In the genomic region with DNA sequence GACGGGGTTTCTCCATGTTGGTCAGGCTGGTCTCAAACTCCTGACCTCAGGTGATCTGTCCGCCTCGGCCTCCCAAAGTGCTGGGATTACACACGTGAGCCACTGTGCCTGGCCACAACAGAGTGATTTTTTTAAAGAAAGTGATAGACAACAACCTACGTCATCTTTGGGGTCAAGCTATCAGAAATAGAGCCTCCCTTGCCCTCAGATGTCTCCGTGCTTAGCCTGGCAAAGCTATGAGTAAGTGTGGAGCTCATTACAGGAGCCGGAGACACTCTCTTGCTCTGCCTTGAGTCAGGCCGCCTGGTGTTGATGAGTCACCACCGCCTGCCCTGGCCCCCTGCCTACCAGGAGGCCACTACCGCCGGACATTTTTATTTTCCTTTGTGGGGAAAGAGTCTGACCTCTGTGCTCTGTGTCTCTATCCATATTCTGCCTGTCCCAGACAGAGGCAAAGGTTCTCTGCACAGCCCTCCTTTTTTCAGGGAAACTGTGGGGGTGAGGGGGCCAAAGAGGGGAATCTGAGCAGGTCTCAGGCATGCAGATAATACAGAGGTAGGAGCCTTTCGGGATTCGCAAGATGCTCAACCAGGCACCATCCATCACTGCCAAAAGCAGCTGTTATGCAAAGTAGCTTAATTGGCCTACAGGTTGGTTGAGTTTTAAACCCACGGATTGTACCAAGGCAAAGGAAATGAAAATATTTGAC, we compare ENCODE assay signal across 8 cellular contexts.
DNase-seq lines count a peak whose midpoint lies in the region; ATAC-seq, FAIRE-seq and TF ChIP-seq lines count a peak whose summit lies in the region.

No MANE protein-coding gene starts in this region.

- H3K27me3 Mint-ChIP-seq in activated naive CD4-positive, alpha-beta T cell treated with anti-CD3 and anti-CD28 coated beads, Interleukin-2, amount 10 ng/mL, durations not matched to agents 7 days and 5 days = peaks cover 19% of the 10 kb centered on the region

- H3K9me3 Mint-ChIP-seq in activated naive CD4-positive, alpha-beta T cell treated with anti-CD3 and anti-CD28 coated beads, Interleukin-2, amount 10 ng/mL, durations not matched to agents 7 days and 5 days = no peaks in the 10 kb centered on the region

- H3K36me3 Mint-ChIP-seq in activated naive CD4-positive, alpha-beta T cell treated with anti-CD3 and anti-CD28 coated beads, Interleukin-2, amount 10 ng/mL, durations not matched to agents 7 days and 5 days = no peaks in the 10 kb centered on the region

- no peaks in the 10 kb centered on the region for H3K9me2 ChIP-seq in SK-N-SH

- in situ Hi-C loops in KBM-7 (cut with MboI; ENCODE audit: low pct_unique_long_range_greater_than_20kb, low sequenced_read_pairs) = no loop called here

- no peak for TF ChIP-seq RAD21 in SK-N-SH (IDR thresholded peaks at IDR 0.05; ENCODE audit: low read length)

- CTCF ChIA-PET in SK-N-SH (lab: Yijun Ruan, JAX) = interaction anchor here (1.0 kb wide), 1 partner anchor 15 kb away, joined by 3 read pairs; no protein-coding TSS in a partner anchor
- CTCF ChIA-PET in activated naive CD4-positive, alpha-beta T cell treated with anti-CD3 and anti-CD28 coated beads, Interleukin-2, amount 10 ng/mL, durations not matched to agents 7 days and 5 days (lab: Charles Lee) = no interaction called here

- H3F3A ChIP-seq in SK-N-SH (replicated peaks; ENCODE audit: insufficient read depth) = no peaks in the 10 kb centered on the region

- H3K36me3 ChIP-seq in SK-N-SH (replicated peaks in 1 of 2; ENCODE audit: control insufficient read depth in 1 of 2, insufficient read depth in 2 of 2, low read length in 1 of 2) = no peaks in the 10 kb centered on the region

- H3K4me3 ChIP-seq in HFF-Myc (replicated peaks; ENCODE audit: low read depth, low read length) = no peak overlapping the region
- H3K4me3 ChIP-seq in SK-N-SH (ENCODE audit: low read depth in 2 of 2, low read length in 1 of 2) = no peak overlapping the region
- H3K4me3 ChIP-seq in foreskin fibroblast (ENCODE audit: low read depth in 1 of 2, low read length in 2 of 2) = no peak overlapping the region

- H3K27ac ChIP-seq in SK-N-SH (ENCODE audit: low read depth in 2 of 2, low read length in 1 of 2) = peak overlapping the region; percentile 37 to 69; a peak in 3 of 4 replicates

- DNase-seq in HFF-Myc (ENCODE audit: extremely low read depth, low read depth) (peak; percentile 82), SK-N-SH (no peak), foreskin fibroblast (peak; percentile 95 to 97), pons (ENCODE audit: low spot score) (peak; percentile 44), KBM-7 (no peak), GM19239 (ENCODE audit: insufficient read length, low spot score) (no peak)
- no peak for DNase-seq in activated naive CD4-positive, alpha-beta T cell treated with anti-CD3 and anti-CD28 coated beads, Interleukin-2, amount 10 ng/mL, durations not matched to agents 7 days and 5 days

- no peak overlapping the region for H3K4me3 Mint-ChIP-seq in activated naive CD4-positive, alpha-beta T cell treated with anti-CD3 and anti-CD28 coated beads, Interleukin-2, amount 10 ng/mL, durations not matched to agents 7 days and 5 days

- no peak overlapping the region; the same call in 1 of the 2 replicates for H3K9ac ChIP-seq in SK-N-SH

- peak overlapping the region; percentile 85 for H2AFZ ChIP-seq in SK-N-SH (ENCODE audit: low read depth)

- no peaks in the 10 kb centered on the region for H3K79me2 ChIP-seq in SK-N-SH (ENCODE audit: insufficient read depth)

- TF ChIP-seq CTCF in HFF-Myc (IDR thresholded peaks at IDR 0.05; ENCODE audit: low read depth, low read length, missing control alignments) (no peak), SK-N-SH (IDR thresholded peaks at IDR 0.05) (no peak), foreskin fibroblast (IDR thresholded peaks at IDR 0.05; ENCODE audit: low read depth, low read length) (no peak)

- no peaks in the 10 kb centered on the region for H3K4me1 Mint-ChIP-seq in activated naive CD4-positive, alpha-beta T cell treated with anti-CD3 and anti-CD28 coated beads, Interleukin-2, amount 10 ng/mL, durations not matched to agents 7 days and 5 days

- peak overlapping the region; percentile 46; the same call in 1 of the 2 replicates for H3K4me2 ChIP-seq in SK-N-SH

- 30% methylated on average over 14 of the region's 14 CpGs for WGBS in SK-N-SH (ENCODE audit: low lambda C conversion rate)

- H3K27ac Mint-ChIP-seq in activated naive CD4-positive, alpha-beta T cell treated with anti-CD3 and anti-CD28 coated beads, Interleukin-2, amount 10 ng/mL, durations not matched to agents 7 days and 5 days = no peak overlapping the region

- TF ChIP-seq EP300 in SK-N-SH (IDR thresholded peaks at IDR 0.05; ENCODE audit: borderline replicate concordance in 1 of 2, low read depth in 1 of 2, low read length in 1 of 2) = peak; percentile 16 to 66; a peak in 1 of 4 replicates

- POLR2A ChIA-PET in SK-N-SH (lab: Yijun Ruan, JAX) = interaction anchor here (0.6 kb wide), 1 partner anchor 121 kb away, joined by 3 read pairs; no protein-coding TSS in a partner anchor

- no peaks in the 10 kb centered on the region for H4K20me1 ChIP-seq in SK-N-SH (ENCODE audit: insufficient read depth)

- H3K27me3 ChIP-seq in SK-N-SH (ENCODE audit: insufficient read depth) = no peaks in the 10 kb centered on the region

- no peak for ATAC-seq in HG02623 (IDR thresholded peaks at IDR 0.05; ENCODE audit: unreplicated experiment)

- FAIRE-seq in GM19239 (lab: Jason Lieb, UNC) = no peak

- peaks cover 9 to 19% of the 10 kb centered on the region in 2 experiments; a peak in 2 of 4 replicates for H3K4me1 ChIP-seq in SK-N-SH (ENCODE audit: control insufficient read depth in 1 of 2, insufficient read depth in 2 of 2, low read depth in 1 of 2, low read length in 1 of 2)

- H3K9me3 ChIP-seq in SK-N-SH = no peaks in the 10 kb centered on the region

TF ChIP-seq in SK-N-SH, 30 proteins besides CTCF, POLR2A, EP300 and RAD21:
- TF ChIP-seq ZBTB33 (IDR thresholded peaks at IDR 0.05; ENCODE audit: borderline replicate concordance, low read depth) = no peak
- TF ChIP-seq, protein P1, sequence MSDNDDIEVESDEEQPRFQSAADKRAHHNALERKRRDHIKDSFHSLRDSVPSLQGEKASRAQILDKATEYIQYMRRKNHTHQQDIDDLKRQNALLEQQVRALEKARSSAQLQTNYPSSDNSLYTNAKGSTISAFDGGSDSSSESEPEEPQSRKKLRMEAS (IDR thresholded peaks at IDR 0.05; ENCODE audit: low read depth) = peak; percentile 75; the same call in 1 of the 2 replicates
- peak; percentile 42; the same call in 1 of the 2 replicates for TF ChIP-seq MEF2A (IDR thresholded peaks at IDR 0.05; ENCODE audit: borderline replicate concordance, low read depth)
- TF ChIP-seq USF1 (IDR thresholded peaks at IDR 0.05; ENCODE audit: borderline replicate concordance, low read depth) = 0 out of 2 replicates have a peak, but pooled peaks have one; percentile 12
- peak; percentile 24; the same call in 1 of the 2 replicates for TF ChIP-seq PBX3 (IDR thresholded peaks at IDR 0.05)
- peak; percentile 87 for TF ChIP-seq NFIC (IDR thresholded peaks at IDR 0.05; ENCODE audit: borderline replicate concordance)
- peak; percentile 72; the same call in 1 of the 2 replicates for TF ChIP-seq RXRA (IDR thresholded peaks at IDR 0.05; ENCODE audit: borderline replicate concordance, low read depth)
- 0 out of 2 replicates have a peak, but pooled peaks have one; percentile 48 for TF ChIP-seq RFX5 (IDR thresholded peaks at IDR 0.05; ENCODE audit: low read length)
- TF ChIP-seq SIN3A (IDR thresholded peaks at IDR 0.05; ENCODE audit: borderline replicate concordance, low read depth, low read length) = no peak
- no peak for TF ChIP-seq EZH2phosphoT487 (IDR thresholded peaks at IDR 0.05; ENCODE audit: borderline replicate concordance, low read depth)
- TF ChIP-seq POLR2AphosphoS5 (IDR thresholded peaks at IDR 0.05; ENCODE audit: low read depth, low read length) = 0 out of 2 replicates have a peak, but pooled peaks have one; percentile 15
- peak; percentile 76 for TF ChIP-seq TCF12 (IDR thresholded peaks at IDR 0.05)
- peak; percentile 93 for TF ChIP-seq JUND (IDR thresholded peaks at IDR 0.05)
- TF ChIP-seq FOSL2 (IDR thresholded peaks at IDR 0.05; ENCODE audit: borderline replicate concordance, low read depth) = peak; percentile 96
- TF ChIP-seq ELF1 (IDR thresholded peaks at IDR 0.05) = no peak
- peak; percentile 69; the same call in 1 of the 2 replicates for TF ChIP-seq YY1 (IDR thresholded peaks at IDR 0.05; ENCODE audit: low read depth)

Comparison
In these comparisons a context has a peak if more than half of its experiments do, and no peak if none do; other contexts are left out.
1. DNase-seq: peak in HFF-Myc (single experiment), foreskin fibroblast (2 of 2) and pons (single experiment); none in SK-N-SH (single experiment), KBM-7 (single experiment), activated naive CD4-positive, alpha-beta T cell treated with anti-CD3 and anti-CD28 coated beads, Interleukin-2, amount 10 ng/mL, durations not matched to agents 7 days and 5 days (single experiment) and GM19239 (single experiment).